14 cellular contexts compared by ENCODE assay signal in the genomic region with DNA sequence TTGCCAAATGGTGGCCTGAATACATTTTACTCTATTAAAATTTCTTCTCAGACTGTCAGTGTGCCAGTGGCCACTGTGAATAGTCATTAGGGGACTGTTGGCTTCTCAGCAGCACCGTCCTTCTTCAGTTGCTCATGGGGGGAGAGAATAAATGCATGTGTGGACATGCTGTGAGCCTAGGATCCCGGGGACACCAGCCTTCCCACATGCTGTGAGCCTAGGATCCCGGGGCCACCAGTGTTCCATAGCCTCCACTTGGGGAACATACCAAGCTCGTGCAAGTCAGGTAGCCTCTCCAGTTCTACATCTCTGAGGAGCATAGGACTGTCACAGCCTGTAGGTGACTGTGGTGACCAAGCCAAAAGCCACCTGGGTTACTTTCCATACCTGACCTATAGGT. TPM values are rescaled to one million over a fixed set of nuclear protein-coding genes. Genes with fewer than 3 reads are reported as not detected.
DNase-seq lines count a peak whose midpoint lies in the region; ATAC-seq and TF ChIP-seq lines count a peak whose summit lies in the region.
"Had no signal": no experiment of that assay in that cellular context is flagged by ENCODE, and none has a peak within 500 bp of the region (broad histone marks: within the 10 kb centered on the region; RNA-seq: fewer than 3 reads in every experiment).

No MANE protein-coding gene starts in this region.

- POLR2A ChIA-PET in CD4-positive, alpha-beta T cell (lab: Charles Lee): no interaction called here

- no peaks in the 10 kb centered on the region for H3K9me3 ChIP-seq in spleen
- H3K9me3 ChIP-seq in CD4-positive, alpha-beta T cell (ENCODE audit: control insufficient read depth, low read length): no peaks in the 10 kb centered on the region
- H3K9me3 ChIP-seq: BLaER1 treated with 17β-estradiol and CSF1 and Interleukin-3, amounts not matched to agents 10 nM and 100 nM had no signal

- peaks cover 8 to 12% of the 10 kb centered on the region in 2 donors for H3K36me3 Mint-ChIP-seq in naive B cell
- H3K36me3 Mint-ChIP-seq in CD4-positive, alpha-beta T cell (ENCODE audit: low read depth): peaks cover 64% of the 10 kb centered on the region

- WGBS in spleen, 5 donors: 91 to 100% (median 95%) methylated on average over 4 of the region's 4 CpGs

- H3K27ac Mint-ChIP-seq in naive B cell: peak overlapping the region in 4 of 6 donors; percentile 10 to 69 (median 52)
- no peak overlapping the region for H3K27ac Mint-ChIP-seq in CD4-positive, alpha-beta T cell
- H3K27ac Mint-ChIP-seq in stimulated activated naive CD8-positive, alpha-beta T cell treated with anti-CD3 and anti-CD28 coated beads, Interleukin-15, amount 100 ng/mL, for 72 hours: peak overlapping the region in 1 of 2 donors; percentile 86
- H3K27ac Mint-ChIP-seq: GM23338 had no signal

- H3K4me1 ChIP-seq in spleen: peaks cover 0 to 15% (median 7%) of the 10 kb centered on the region in 6 donors

- no peak overlapping the region for H3K4me3 ChIP-seq in spleen
- H3K4me3 ChIP-seq: BLaER1 treated with 17β-estradiol and CSF1 and Interleukin-3, amounts not matched to agents 10 nM and 100 nM; GM23338 had no signal

- no peak for TF ChIP-seq CTCF in spleen (IDR thresholded peaks at IDR 0.05 in 8 of 11, conservative IDR thresholded peaks at IDR 0.05 in 3 of 11)
- TF ChIP-seq CTCF in CD4-positive, alpha-beta T cell (IDR thresholded peaks at IDR 0.05): no peak

- no peaks in the 10 kb centered on the region for H3K27me3 Mint-ChIP-seq in naive B cell
- no peaks in the 10 kb centered on the region for H3K27me3 Mint-ChIP-seq in CD4-positive, alpha-beta T cell
- no peaks in the 10 kb centered on the region for H3K27me3 Mint-ChIP-seq in stimulated activated naive CD8-positive, alpha-beta T cell treated with anti-CD3 and anti-CD28 coated beads, Interleukin-15, amount 100 ng/mL, for 72 hours
- H3K27me3 Mint-ChIP-seq: CD4-positive, alpha-beta memory T cell had no signal

- ATAC-seq in naive B cell (ENCODE audit: low read depth in 2 of 2): no peak
- ATAC-seq in activated CD4-positive, CD25-positive, alpha-beta regulatory T cell treated with anti-CD3 and anti-CD28 coated beads, Interleukin-2, amount 50 U/mL, for 24 hours: no peak
- ATAC-seq in CD4-positive, alpha-beta T cell (ENCODE audit: poor library complexity): no peak
- no peak for ATAC-seq in stimulated activated naive CD8-positive, alpha-beta T cell treated with anti-CD3 and anti-CD28 coated beads, Interleukin-15, amount 100 ng/mL, for 72 hours
- ATAC-seq: GM23338, HepG2 had no signal

- DNase-seq in activated effector memory CD4-positive, alpha-beta T cell treated with anti-CD3 and anti-CD28 coated beads, Interleukin-2, amount 50 U/mL, for 16 hours: peak; percentile 28
- no peak for DNase-seq in activated effector memory CD4-positive, alpha-beta T cell treated with Interleukin-2 at 50 U/mL for 16 hours
- DNase-seq in naive B cell: no peak
- peak; percentile 50 for DNase-seq in spleen
- DNase-seq in CD4-positive, alpha-beta T cell: no peak
- DNase-seq in stimulated activated naive CD8-positive, alpha-beta T cell treated with anti-CD3 and anti-CD28 coated beads, Interleukin-15, amount 100 ng/mL, for 72 hours: no peak
- DNase-seq: ACHN; CD4-positive, alpha-beta memory T cell; DMS79; H7 had no signal

- no peak for TF ChIP-seq POLR2A in spleen (IDR thresholded peaks at IDR 0.05)

- no peak overlapping the region for H3K4me3 Mint-ChIP-seq in naive B cell
- no peak overlapping the region for H3K4me3 Mint-ChIP-seq in CD4-positive, alpha-beta T cell
- H3K4me3 Mint-ChIP-seq in stimulated activated naive CD8-positive, alpha-beta T cell treated with anti-CD3 and anti-CD28 coated beads, Interleukin-15, amount 100 ng/mL, for 72 hours: no peak overlapping the region
- H3K4me3 Mint-ChIP-seq: CD4-positive, alpha-beta memory T cell; GM23338 had no signal

- H3K4me1 Mint-ChIP-seq in naive B cell: peaks cover 14 to 37% (median 22%) of the 10 kb centered on the region in 3 donors
- H3K4me1 Mint-ChIP-seq in CD4-positive, alpha-beta T cell (ENCODE audit: low read depth): no peaks in the 10 kb centered on the region
- H3K4me1 Mint-ChIP-seq in stimulated activated naive CD8-positive, alpha-beta T cell treated with anti-CD3 and anti-CD28 coated beads, Interleukin-15, amount 100 ng/mL, for 72 hours: peaks cover 5% of the 10 kb centered on the region

- CTCF ChIA-PET in CD4-positive, alpha-beta T cell (lab: Charles Lee): no interaction called here

- H3K9me3 Mint-ChIP-seq in naive B cell: no peaks in the 10 kb centered on the region
- H3K9me3 Mint-ChIP-seq in CD4-positive, alpha-beta T cell: no peaks in the 10 kb centered on the region
- no peaks in the 10 kb centered on the region for H3K9me3 Mint-ChIP-seq in stimulated activated naive CD8-positive, alpha-beta T cell treated with anti-CD3 and anti-CD28 coated beads, Interleukin-15, amount 100 ng/mL, for 72 hours
- H3K9me3 Mint-ChIP-seq: CD4-positive, alpha-beta memory T cell; GM23338 had no signal

- H3K36me3 ChIP-seq in spleen: peaks cover 0 to 80% (median 28%) of the 10 kb centered on the region in 6 donors

- H3K27ac ChIP-seq in spleen: no peak overlapping the region
- H3K27ac ChIP-seq in CD4-positive, alpha-beta T cell (ENCODE audit: low read depth, low read length): no peak overlapping the region
- H3K27ac ChIP-seq: BLaER1 treated with 17β-estradiol and CSF1 and Interleukin-3, amounts not matched to agents 10 nM and 100 nM had no signal

- intact Hi-C loops in spleen (cut with DNase I; ENCODE audit: low total_unique reads): no loop called here
- intact Hi-C loops in CD4-positive, alpha-beta T cell (cut with DNase I, micrococcal nuclease): no loop called here

- no peaks in the 10 kb centered on the region for H3K27me3 ChIP-seq in spleen (replicated peaks in 1 of 7)
- H3K27me3 ChIP-seq in CD4-positive, alpha-beta T cell (ENCODE audit: control insufficient read depth, insufficient read depth, low read length): no peaks in the 10 kb centered on the region
- H3K27me3 ChIP-seq: BLaER1 treated with 17β-estradiol and CSF1 and Interleukin-3, amounts not matched to agents 10 nM and 100 nM had no signal

RNA-seq across cellular contexts. Expression of a gene that starts 51.5 kb away (rescaled TPM):
- polyA plus RNA-seq in naive B cell (ENCODE audit: low read depth in 6 of 6) (10 to 100 TPM; 24.3 to 40.1 (median 28.5) TPM), spleen (10 to 100 TPM; 15.9 to 27.5 (median 25.0) TPM)
- 10 to 100 TPM; 33.7 to 57.1 (median 50.0) TPM for total RNA-seq in spleen
- total RNA-seq in CD4-positive, alpha-beta T cell: 10 to 100 TPM; 57.5 to 58.6 TPM

Comparison
In these comparisons a context has a peak if more than half of its experiments do, and no peak if none do; other contexts are left out.
1. DNase-seq: peak in activated effector memory CD4-positive, alpha-beta T cell treated with anti-CD3 and anti-CD28 coated beads, Interleukin-2, amount 50 U/mL, for 16 hours (single experiment) and spleen (single experiment); none in activated effector memory CD4-positive, alpha-beta T cell treated with Interleukin-2 at 50 U/mL for 16 hours (single experiment), naive B cell (single experiment), CD4-positive, alpha-beta T cell (0 of 10) and stimulated activated naive CD8-positive, alpha-beta T cell treated with anti-CD3 and anti-CD28 coated beads, Interleukin-15, amount 100 ng/mL, for 72 hours (0 of 2).